In the genomic region with DNA sequence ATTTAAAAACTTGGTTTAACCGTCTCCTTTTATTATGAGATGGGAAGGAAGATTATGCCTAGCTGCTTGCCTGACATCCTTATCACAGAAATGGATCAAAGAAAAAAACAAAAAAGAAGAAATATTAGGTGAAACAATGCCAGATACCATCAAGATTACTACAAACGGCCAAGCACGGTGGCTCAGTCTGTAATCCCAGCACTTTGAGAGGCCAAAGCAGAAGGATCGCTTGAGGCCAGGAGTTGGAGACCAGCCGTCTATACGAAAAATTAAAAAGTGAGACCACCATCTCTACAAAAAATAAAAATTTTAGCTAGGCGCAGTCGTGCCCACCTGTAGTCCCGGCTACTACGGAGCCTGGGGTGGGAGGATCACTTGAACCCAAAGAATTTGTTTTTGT, we compare ENCODE assay signal across 9 cellular contexts. TPM values are rescaled to one million over a fixed set of nuclear protein-coding genes. Genes with fewer than 3 reads are reported as not detected.
DNase-seq lines count a peak whose midpoint lies in the region; ATAC-seq and TF ChIP-seq lines count a peak whose summit lies in the region.
"Had no signal": no experiment of that assay in that cellular context is flagged by ENCODE, and none has a peak within 500 bp of the region (broad histone marks: within the 10 kb centered on the region; RNA-seq: fewer than 3 reads in every experiment).

No MANE protein-coding gene starts in this region.

- TF ChIP-seq EP300 in transverse colon (IDR thresholded peaks at IDR 0.05; ENCODE audit: low read depth): no peak

- no peak for ATAC-seq in left lung
- ATAC-seq in GM19395 (IDR thresholded peaks at IDR 0.05; ENCODE audit: unreplicated experiment): no peak
- ATAC-seq in HG02938 (IDR thresholded peaks at IDR 0.05; ENCODE audit: unreplicated experiment): no peak

- no peak for DNase-seq in activated naive CD4-positive, alpha-beta T cell treated with anti-CD3 and anti-CD28 coated beads, Interleukin-2, amount 50 U/mL, for 16 hours
- DNase-seq in left lung (no peak), transverse colon (no peak), inferior parietal cortex (ENCODE audit: extremely low spot score) (no peak)
- DNase-seq: stimulated activated CD4-positive, alpha-beta T cell treated with anti-CD3 and anti-CD28 coated beads, Interleukin-2, amount 100 ng/mL, for 24 hours had no signal

- no peak for TF ChIP-seq POLR2A in transverse colon (IDR thresholded peaks at IDR 0.05)

- intact Hi-C loops in left lung (cut with DNase I): no loop called here
- intact Hi-C loops in transverse colon (cut with DNase I; ENCODE audit: low total_unique reads): loop anchor here (2.0 kb wide), 1 partner anchor 53 kb away; a partner anchor contains a TSS

- H3K36me3 Mint-ChIP-seq in activated naive CD4-positive, alpha-beta T cell treated with anti-CD3 and anti-CD28 coated beads, Interleukin-2, amount 50 U/mL, for 24 hours: no peaks in the 10 kb centered on the region
- H3K36me3 Mint-ChIP-seq in activated naive CD8-positive, alpha-beta T cell: no peaks in the 10 kb centered on the region

- peaks cover 27 to 69% of the 10 kb centered on the region in 2 donors for H3K4me1 ChIP-seq in left lung
- H3K4me1 ChIP-seq in transverse colon: peaks cover 17 to 62% (median 33%) of the 10 kb centered on the region in 4 donors

- H3K9me3 Mint-ChIP-seq in activated naive CD4-positive, alpha-beta T cell treated with anti-CD3 and anti-CD28 coated beads, Interleukin-2, amount 50 U/mL, for 24 hours: no peaks in the 10 kb centered on the region
- no peaks in the 10 kb centered on the region for H3K9me3 Mint-ChIP-seq in activated naive CD8-positive, alpha-beta T cell (ENCODE audit: low read depth)

- no peaks in the 10 kb centered on the region for H3K27me3 Mint-ChIP-seq in activated naive CD4-positive, alpha-beta T cell treated with anti-CD3 and anti-CD28 coated beads, Interleukin-2, amount 50 U/mL, for 24 hours
- no peaks in the 10 kb centered on the region for H3K27me3 Mint-ChIP-seq in activated naive CD8-positive, alpha-beta T cell

- no peaks in the 10 kb centered on the region for H3K27me3 ChIP-seq in left lung
- no peaks in the 10 kb centered on the region for H3K27me3 ChIP-seq in transverse colon

- H3K27ac Mint-ChIP-seq in activated naive CD4-positive, alpha-beta T cell treated with anti-CD3 and anti-CD28 coated beads, Interleukin-2, amount 50 U/mL, for 24 hours: peak overlapping the region; percentile 97
- H3K27ac Mint-ChIP-seq in activated naive CD8-positive, alpha-beta T cell: peak overlapping the region; percentile 86

- H3K36me3 ChIP-seq in left lung: no peaks in the 10 kb centered on the region
- H3K36me3 ChIP-seq in transverse colon: no peaks in the 10 kb centered on the region

- peak overlapping the region; percentile 94 for H3K4me3 Mint-ChIP-seq in activated naive CD4-positive, alpha-beta T cell treated with anti-CD3 and anti-CD28 coated beads, Interleukin-2, amount 50 U/mL, for 24 hours
- peak overlapping the region; percentile 93 for H3K4me3 Mint-ChIP-seq in activated naive CD8-positive, alpha-beta T cell

- WGBS in transverse colon (ENCODE audit: low coverage in 1 of 2), 2 donors: 35% methylated on average over 10 of the region's 10 CpGs

- H3K4me1 Mint-ChIP-seq in activated naive CD4-positive, alpha-beta T cell treated with anti-CD3 and anti-CD28 coated beads, Interleukin-2, amount 50 U/mL, for 24 hours: peaks cover 64% of the 10 kb centered on the region
- H3K4me1 Mint-ChIP-seq in activated naive CD8-positive, alpha-beta T cell (ENCODE audit: low read depth): peaks cover 67% of the 10 kb centered on the region

- TF ChIP-seq CTCF in left lung (IDR thresholded peaks at IDR 0.05): no peak
- no peak for TF ChIP-seq CTCF in transverse colon (IDR thresholded peaks at IDR 0.05)

- H3K4me3 ChIP-seq in left lung (peak overlapping the region; percentile 93 to 99), transverse colon (peak overlapping the region in 3 of 4 donors; percentile 67 to 97 (median 96))

- H3K27ac ChIP-seq in left lung: peak overlapping the region; percentile 98 to 99
- H3K27ac ChIP-seq in transverse colon: peak overlapping the region; percentile 96 to 99 (median 98)

- in situ Hi-C loops in transverse colon (cut with MboI; ENCODE audit: low pct_ligation_motif_present in 1 of 4, low pct_unique_long_range_greater_than_20kb in 1 of 4, low sequenced_read_pairs in 3 of 4): loop anchor here in 2 of 4 donors (25.0 kb wide), 2 partner anchors 185 to 440 kb away; a partner anchor contains a TSS

- H3K9me3 ChIP-seq in left lung (no peaks in the 10 kb centered on the region), transverse colon (no peaks in the 10 kb centered on the region)

RNA-seq across cellular contexts. Expression of a gene that starts 2.3 kb away (rescaled TPM):
- total RNA-seq in left lung: 10 to 100 TPM; 49.7 to 72.7 TPM
- 100 to 1,000 TPM; 477 to 645 (median 545) TPM for total RNA-seq in transverse colon

RNA-seq across cellular contexts. Expression of a gene that starts 53.1 kb away (rescaled TPM):
- total RNA-seq in left lung (100 to 1,000 TPM; 120 to 125 TPM), transverse colon (100 to 1,000 TPM; 104 to 264 (median 115) TPM)

Comparison
In these comparisons a context has a peak if more than half of its experiments do, and no peak if none do; other contexts are left out.
1. RNA of a gene that starts 2.3 kb away (total RNA-seq): 477 to 645 TPM in transverse colon; 49.7 to 72.7 TPM in left lung; every median in the first group is over 4 times any median in the second.